Comparison of ENCODE assay signal across 8 cellular contexts in genomic region chr19:45153339-45154063, GRCh38. TPM values are rescaled to one million over a fixed set of nuclear protein-coding genes. Genes with fewer than 3 reads are reported as not detected.
A peak's percentile ranks its signal among the peaks of the same experiment; 100 is the strongest.
DNase-seq lines count a peak whose midpoint lies in the region; ATAC-seq, FAIRE-seq and TF ChIP-seq lines count a peak whose summit lies in the region.

No MANE protein-coding gene starts in this region.

- CTCF ChIA-PET in AG04449 (lab: Yijun Ruan, JAX), result interaction anchor here (0.7 to 2.8 kb wide), 6 partner anchors 9 to 185 kb away, joined by 3 to 17 read pairs (median 4); no protein-coding TSS in a partner anchor
- CTCF ChIA-PET in activated naive CD4-positive, alpha-beta T cell treated with anti-CD3 and anti-CD28 coated beads for 36 hours (lab: Charles Lee), result interaction anchor here (1.1 to 1.7 kb wide), 2 partner anchors 11 to 24 kb away, joined by 3 to 4 read pairs; no protein-coding TSS in a partner anchor

- H3K4me1 Mint-ChIP-seq in activated naive CD4-positive, alpha-beta T cell treated with anti-CD3 and anti-CD28 coated beads for 36 hours (ENCODE audit: low read depth), result peaks cover 18% of the 10 kb centered on the region

- peaks cover 4% of the 10 kb centered on the region for H3K36me3 Mint-ChIP-seq in activated naive CD4-positive, alpha-beta T cell treated with anti-CD3 and anti-CD28 coated beads for 36 hours (ENCODE audit: low read depth)

- no peaks in the 10 kb centered on the region for H3K9me3 Mint-ChIP-seq in activated naive CD4-positive, alpha-beta T cell treated with anti-CD3 and anti-CD28 coated beads for 36 hours

- H3K4me1 ChIP-seq in HUES64 (ENCODE audit: insufficient read depth, low read length) (0 out of 2 replicates have a peak, but pooled peaks cover 5% of the 10 kb centered on the region), pancreas (peaks cover 13 to 15% (median 13%) of the 10 kb centered on the region in 3 donors)

- POLR2A ChIA-PET in AG04449 (lab: Yijun Ruan, JAX), result interaction anchor here (2.4 kb wide), 1 partner anchor 25 kb away, joined by 10 read pairs; the partner anchor contains the start of genes BLOC1S3 and TRAPPC6A

- no peak for FAIRE-seq in pancreas (lab: Jason Lieb, UNC)

- intact Hi-C loops in activated naive CD4-positive, alpha-beta T cell treated with anti-CD3 and anti-CD28 coated beads for 36 hours (cut with micrococcal nuclease), result loop anchor here (1.0 kb wide), 1 partner anchor 25 kb away; the partner anchor contains the start of genes BLOC1S3 and TRAPPC6A
- intact Hi-C loops in Right ventricle myocardium superior (cut with DNase I), result no loop called here
- intact Hi-C loops in pancreas (cut with DNase I), result no loop called here

- peak; percentile 75 for ATAC-seq in Right ventricle myocardium superior (ENCODE audit: poor library complexity)
- peak; percentile 45 to 64 (median 54) for ATAC-seq in pancreas
- ATAC-seq in HG03196 (IDR thresholded peaks at IDR 0.05; ENCODE audit: unreplicated experiment), result no peak
- no peak for ATAC-seq in HG02973 (IDR thresholded peaks at IDR 0.05; ENCODE audit: unreplicated experiment)

- H3K27ac Mint-ChIP-seq in activated naive CD4-positive, alpha-beta T cell treated with anti-CD3 and anti-CD28 coated beads for 36 hours, result no peak overlapping the region

- no peak for TF ChIP-seq CTCF in AG04449 (IDR thresholded peaks at IDR 0.05; ENCODE audit: insufficient read depth, low read length, missing control alignments)
- no peak for TF ChIP-seq CTCF in pancreas (IDR thresholded peaks at IDR 0.05)

- peak overlapping the region; percentile 16; the same call in 1 of the 2 replicates for H3K9ac ChIP-seq in HUES64 (ENCODE audit: low read depth, low read length)

- H3K36me3 ChIP-seq in HUES64 (ENCODE audit: insufficient read depth, low read length), result no peaks in the 10 kb centered on the region
- no peaks in the 10 kb centered on the region for H3K36me3 ChIP-seq in pancreas

- H3K4me3 ChIP-seq in AG04449 (ENCODE audit: low read depth, low read length), result peak overlapping the region; percentile 30
- peak overlapping the region; percentile 45 for H3K4me3 ChIP-seq in HUES64 (ENCODE audit: low read length)
- peak overlapping the region in 3 of 4 donors; percentile 13 to 28 (median 15) for H3K4me3 ChIP-seq in pancreas

- peak overlapping the region; percentile 36 for H3K4me3 Mint-ChIP-seq in activated naive CD4-positive, alpha-beta T cell treated with anti-CD3 and anti-CD28 coated beads for 36 hours

- peaks cover 27% of the 10 kb centered on the region for H3K27me3 Mint-ChIP-seq in activated naive CD4-positive, alpha-beta T cell treated with anti-CD3 and anti-CD28 coated beads for 36 hours (ENCODE audit: low read depth)

- 34% methylated on average over 69 of the region's 69 CpGs for WGBS in HUES64
- WGBS in pancreas, 2 donors, result 2 to 4% methylated on average over 58 to 69 of the region's 69 CpGs

- DNase-seq in AG04449 (ENCODE audit: low read depth, low spot score) (no peak), Right ventricle myocardium superior (peak; percentile 64), pancreas (peak in 3 of 6 donors; percentile 35 to 78 (median 46)), NOMO-1 treated with dmso at 0.1 percent for 144 hours (lab: John Stamatoyannopoulos, UW; ENCODE audit: unreplicated experiment) (no peak)
- peak; percentile 42 for DNase-seq in activated naive CD4-positive, alpha-beta T cell treated with anti-CD3 and anti-CD28 coated beads for 36 hours

- H3K27me3 ChIP-seq in HUES64 (ENCODE audit: insufficient read depth, low read length), result peaks cover 33% of the 10 kb centered on the region
- H3K27me3 ChIP-seq in pancreas, result peaks cover 0 to 7% (median 3%) of the 10 kb centered on the region in 4 donors

- no peak overlapping the region for H3K27ac ChIP-seq in HUES64 (ENCODE audit: low read depth, low read length)
- no peak overlapping the region for H3K27ac ChIP-seq in pancreas

- H3K9me3 ChIP-seq in HUES64 (ENCODE audit: insufficient read depth, low read depth, low read length) (no peaks in the 10 kb centered on the region), pancreas (no peaks in the 10 kb centered on the region)

RNA-seq across cellular contexts. Expression of gene NKPD1, which starts 7.3 kb away (rescaled TPM):
- polyA plus RNA-seq in HUES64 (2013, experiment 1 of 2), result not detected
- 0.19 TPM for polyA plus RNA-seq in HUES64 (2013, experiment 2 of 2)
- under 1 TPM in 1 of 2 experiments, not detected in 1; 0.17 TPM for total RNA-seq in activated naive CD4-positive, alpha-beta T cell treated with anti-CD3 and anti-CD28 coated beads for 36 hours
- total RNA-seq in Right ventricle myocardium superior (not detected), pancreas (under 1 TPM in 2 of 6 donors, not detected in 4; 0.03 to 0.09 TPM)
- under 1 TPM; 0.19 to 0.33 TPM for polyA plus RNA-seq in pancreas

RNA-seq across cellular contexts. Expression of gene TRAPPC6A, which starts 24.5 kb away (rescaled TPM):
- polyA plus RNA-seq in HUES64 (2013, experiment 1 of 2), result 20.2 TPM
- 27.0 TPM for polyA plus RNA-seq in HUES64 (2013, experiment 2 of 2)
- 10 to 100 TPM; 28.1 to 28.4 TPM for total RNA-seq in activated naive CD4-positive, alpha-beta T cell treated with anti-CD3 and anti-CD28 coated beads for 36 hours
- total RNA-seq in Right ventricle myocardium superior, result 15.0 TPM
- 10 to 100 TPM in 5 of 6 donors, 1 to 10 TPM in 1; 9.7 to 18.9 (median 12.8) TPM for total RNA-seq in pancreas
- polyA plus RNA-seq in pancreas, result 10 to 100 TPM; 19.3 to 37.9 TPM

RNA-seq across cellular contexts. Expression of gene BLOC1S3, which starts 25.1 kb away (rescaled TPM):
- 3.2 TPM for polyA plus RNA-seq in HUES64 (2013, experiment 1 of 2)
- polyA plus RNA-seq in HUES64 (2013, experiment 2 of 2), result 4.2 TPM
- 1 to 10 TPM; 5.1 to 6.5 TPM for total RNA-seq in activated naive CD4-positive, alpha-beta T cell treated with anti-CD3 and anti-CD28 coated beads for 36 hours
- total RNA-seq in Right ventricle myocardium superior, result 3.6 TPM
- 10 to 100 TPM in 1 of 6 donors, 1 to 10 TPM in 5; 4.3 to 12.3 (median 6.3) TPM for total RNA-seq in pancreas
- 1 to 10 TPM; 2.1 to 3.6 TPM for polyA plus RNA-seq in pancreas

Comparison
In these comparisons a context has a peak if more than half of its experiments do, and no peak if none do; other contexts are left out.
1. DNase-seq: peak in activated naive CD4-positive, alpha-beta T cell treated with anti-CD3 and anti-CD28 coated beads for 36 hours (single experiment) and Right ventricle myocardium superior (single experiment); none in AG04449 (single experiment) and NOMO-1 treated with dmso at 0.1 percent for 144 hours (single experiment).
2. ATAC-seq: peak in Right ventricle myocardium superior (single experiment) and pancreas (4 of 4); none in HG03196 (single experiment) and HG02973 (single experiment).
3. Peak in every context shown above with its lines, with median percentiles within 50 percentile points of each other: H3K4me3 ChIP-seq.